ENCODE assay signal across 1 cellular context in the genomic region with DNA sequence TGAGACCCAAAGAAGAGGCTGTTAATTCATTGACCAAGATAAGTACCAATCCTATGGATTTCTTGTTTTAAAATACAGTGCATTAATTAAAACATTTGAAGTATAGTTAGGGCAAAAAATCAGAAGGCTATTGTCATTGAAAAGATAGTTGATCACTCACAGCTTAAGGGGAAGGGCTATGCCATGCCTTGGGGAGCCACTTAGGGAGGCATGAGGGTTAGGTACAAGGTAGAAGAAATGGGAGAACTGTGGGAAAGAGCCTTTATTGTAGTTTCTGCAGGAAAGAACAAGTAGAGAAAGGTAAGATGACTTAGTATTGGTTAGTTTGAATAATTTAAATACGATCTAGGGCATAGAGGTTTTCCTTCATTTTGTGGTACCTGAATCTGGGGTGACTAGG.
TF ChIP-seq lines count a peak whose summit lies in the region.

No MANE protein-coding gene starts in this region.

TF ChIP-seq in SK-N-SH, 30 proteins besides CTCF, POLR2A, EP300 and RAD21 (continued from another document):
- TF ChIP-seq IRF3 (IDR thresholded peaks at IDR 0.05; ENCODE audit: low read depth, low read length) (no peak), JUND (IDR thresholded peaks at IDR 0.05) (no peak), FOXJ3 (CRISPR knock-in tag; IDR thresholded peaks at IDR 0.05) (no peak), REST (IDR thresholded peaks at IDR 0.05; ENCODE audit: low read depth, low read length) (no peak), MEF2A (IDR thresholded peaks at IDR 0.05; ENCODE audit: borderline replicate concordance, low read depth) (no peak), MXI1 (IDR thresholded peaks at IDR 0.05; ENCODE audit: low read depth, low read length) (no peak), ELF1 (IDR thresholded peaks at IDR 0.05) (no peak)
